8 cellular contexts compared by ENCODE assay signal in the genomic region with DNA sequence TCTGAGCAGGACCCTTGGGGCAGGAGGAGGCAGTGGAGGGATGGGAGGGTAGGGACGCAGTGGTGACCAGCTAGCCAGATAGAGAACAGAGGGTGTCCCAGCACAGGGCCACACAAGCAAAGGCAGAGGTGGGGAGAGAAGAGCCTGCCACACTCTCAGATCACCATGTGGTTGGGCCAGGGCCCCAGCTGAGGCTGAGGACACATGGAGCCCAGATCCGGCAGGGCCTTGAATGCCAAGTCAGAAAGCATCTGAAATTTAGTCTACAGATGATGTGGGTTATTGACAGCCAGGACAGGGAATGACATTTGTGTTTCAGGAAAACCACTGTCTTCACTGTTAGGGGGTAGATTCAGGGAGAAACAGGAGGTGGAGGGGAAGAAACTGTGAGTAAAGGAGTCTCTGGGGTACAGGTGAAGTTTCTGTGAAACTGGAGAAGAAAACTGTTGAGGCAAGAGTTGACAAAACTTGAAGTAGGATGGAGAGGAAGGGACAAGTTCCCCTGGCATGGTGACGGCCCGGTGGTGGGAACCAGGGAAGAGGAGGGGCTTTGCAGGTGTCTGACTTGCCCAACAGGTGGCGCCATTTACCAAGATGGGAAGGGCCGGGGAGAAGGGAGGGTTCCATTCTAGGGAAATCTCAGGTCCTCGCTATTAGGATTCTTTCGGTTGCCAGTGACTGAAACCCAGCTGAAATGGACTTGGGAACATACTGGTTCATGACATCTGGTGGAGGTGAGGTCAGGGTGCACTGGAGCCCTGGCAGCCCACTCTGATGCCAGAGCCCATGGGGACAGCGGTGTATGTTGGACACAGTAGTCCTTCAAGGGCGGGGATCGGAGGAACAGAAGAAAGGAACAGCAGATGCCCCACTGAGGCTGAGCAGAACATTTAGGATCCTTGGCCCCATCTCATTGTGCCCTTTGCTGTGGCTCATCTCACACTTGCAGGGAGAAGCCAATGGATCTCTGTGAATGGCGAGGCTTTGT.
DNase-seq lines count a peak whose midpoint lies in the region; ATAC-seq and TF ChIP-seq lines count a peak whose summit lies in the region.

No MANE protein-coding gene starts in this region.

- H3K9me3 Mint-ChIP-seq in activated CD4-positive, alpha-beta T cell treated with anti-CD3 and anti-CD28 coated beads, Interleukin-2, amount 10 ng/mL, durations not matched to agents 24 days and 14 days = no peaks in the 10 kb centered on the region

- H3K4me3 Mint-ChIP-seq in activated CD4-positive, alpha-beta T cell treated with anti-CD3 and anti-CD28 coated beads, Interleukin-2, amount 10 ng/mL, durations not matched to agents 24 days and 14 days = no peak overlapping the region

- peaks cover 4% of the 10 kb centered on the region for H3K4me1 Mint-ChIP-seq in activated CD4-positive, alpha-beta T cell treated with anti-CD3 and anti-CD28 coated beads, Interleukin-2, amount 10 ng/mL, durations not matched to agents 24 days and 14 days

- H3K36me3 Mint-ChIP-seq in activated CD4-positive, alpha-beta T cell treated with anti-CD3 and anti-CD28 coated beads, Interleukin-2, amount 10 ng/mL, durations not matched to agents 24 days and 14 days (ENCODE audit: low read depth) = no peaks in the 10 kb centered on the region

- intact Hi-C loops in activated CD4-positive, alpha-beta T cell treated with anti-CD3 and anti-CD28 coated beads, Interleukin-2, amount 10 ng/mL, durations not matched to agents 24 days and 14 days (cut with micrococcal nuclease) = no loop called here

- no peak for TF ChIP-seq POLR2A in NB4 (IDR thresholded peaks at IDR 0.05; ENCODE audit: extremely low read depth, insufficient read length)

- TF ChIP-seq CTCF in NB4 (IDR thresholded peaks at IDR 0.05; ENCODE audit: low read depth, low read length) = peak; percentile 82

- ATAC-seq in GM21423 (IDR thresholded peaks at IDR 0.05; ENCODE audit: unreplicated experiment) (peak; percentile 58), HG02973 (IDR thresholded peaks at IDR 0.05; ENCODE audit: unreplicated experiment) (no peak)

- no peak overlapping the region for H3K27ac Mint-ChIP-seq in activated CD4-positive, alpha-beta T cell treated with anti-CD3 and anti-CD28 coated beads, Interleukin-2, amount 10 ng/mL, durations not matched to agents 24 days and 14 days

- peaks cover 20% of the 10 kb centered on the region for H3K27me3 Mint-ChIP-seq in activated CD4-positive, alpha-beta T cell treated with anti-CD3 and anti-CD28 coated beads, Interleukin-2, amount 10 ng/mL, durations not matched to agents 24 days and 14 days

- no peak overlapping the region for H3K4me3 ChIP-seq in NB4 (ENCODE audit: low read depth, low read length)

- DNase-seq in DMS 273 (lab: John Stamatoyannopoulos, UW; ENCODE audit: unreplicated experiment) (peak; percentile 92), NB4 (ENCODE audit: low read depth) (peak; percentile 62), fibroblast of gingiva (ENCODE audit: low read depth) (peak; percentile 7), occipital lobe (lab: John Stamatoyannopoulos, UW) (peak; percentile 6), cerebellar nuclear complex (lab: John Stamatoyannopoulos, UW) (no peak)
- peak; percentile 82 for DNase-seq in activated CD4-positive, alpha-beta T cell treated with anti-CD3 and anti-CD28 coated beads, Interleukin-2, amount 10 ng/mL, durations not matched to agents 24 days and 14 days

Comparison
In these comparisons a context has a peak if more than half of its experiments do, and no peak if none do; other contexts are left out.
1. DNase-seq: peak in DMS 273 (single experiment), NB4 (single experiment), activated CD4-positive, alpha-beta T cell treated with anti-CD3 and anti-CD28 coated beads, Interleukin-2, amount 10 ng/mL, durations not matched to agents 24 days and 14 days (single experiment), fibroblast of gingiva (single experiment) and occipital lobe (single experiment); none in cerebellar nuclear complex (0 of 2).